Comparison of ENCODE assay signal across 1 cellular context in the genomic region with DNA sequence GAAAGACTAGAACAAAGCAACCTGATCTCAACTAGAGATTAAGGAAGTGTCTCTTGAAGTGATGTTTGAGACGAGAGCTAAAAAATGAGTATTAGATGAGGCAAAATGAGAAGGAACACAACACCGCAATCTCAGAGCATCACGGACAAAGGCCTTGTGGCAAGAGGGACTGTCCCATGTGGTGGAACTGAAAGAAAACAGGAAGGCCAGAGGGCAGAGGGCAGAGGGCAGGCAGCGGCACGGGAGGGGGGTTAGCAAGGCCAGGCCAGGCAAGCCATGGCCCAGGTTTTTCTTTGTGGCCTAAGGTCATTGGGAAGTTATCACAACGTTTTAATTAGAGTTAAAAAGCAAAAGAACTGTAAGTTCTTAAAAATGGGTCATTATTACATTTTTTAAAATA.
A peak's percentile ranks its signal among the peaks of the same experiment; 100 is the strongest.
TF ChIP-seq lines count a peak whose summit lies in the region.

No MANE protein-coding gene starts in this region.

TF ChIP-seq in HepG2, 621 proteins besides CTCF, POLR2A, EP300 and RAD21 (continues in another document):
- TF ChIP-seq, protein P1, sequence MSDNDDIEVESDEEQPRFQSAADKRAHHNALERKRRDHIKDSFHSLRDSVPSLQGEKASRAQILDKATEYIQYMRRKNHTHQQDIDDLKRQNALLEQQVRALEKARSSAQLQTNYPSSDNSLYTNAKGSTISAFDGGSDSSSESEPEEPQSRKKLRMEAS (IDR thresholded peaks at IDR 0.05): peak; percentile 72
- TF ChIP-seq TCF12 (IDR thresholded peaks at IDR 0.05): no peak
- no peak for TF ChIP-seq TCF12 (CRISPR knock-in tag; IDR thresholded peaks at IDR 0.05)
- no peak for TF ChIP-seq ATAD3A (CRISPR knock-in tag; IDR thresholded peaks at IDR 0.05)
- TF ChIP-seq, protein P2, sequence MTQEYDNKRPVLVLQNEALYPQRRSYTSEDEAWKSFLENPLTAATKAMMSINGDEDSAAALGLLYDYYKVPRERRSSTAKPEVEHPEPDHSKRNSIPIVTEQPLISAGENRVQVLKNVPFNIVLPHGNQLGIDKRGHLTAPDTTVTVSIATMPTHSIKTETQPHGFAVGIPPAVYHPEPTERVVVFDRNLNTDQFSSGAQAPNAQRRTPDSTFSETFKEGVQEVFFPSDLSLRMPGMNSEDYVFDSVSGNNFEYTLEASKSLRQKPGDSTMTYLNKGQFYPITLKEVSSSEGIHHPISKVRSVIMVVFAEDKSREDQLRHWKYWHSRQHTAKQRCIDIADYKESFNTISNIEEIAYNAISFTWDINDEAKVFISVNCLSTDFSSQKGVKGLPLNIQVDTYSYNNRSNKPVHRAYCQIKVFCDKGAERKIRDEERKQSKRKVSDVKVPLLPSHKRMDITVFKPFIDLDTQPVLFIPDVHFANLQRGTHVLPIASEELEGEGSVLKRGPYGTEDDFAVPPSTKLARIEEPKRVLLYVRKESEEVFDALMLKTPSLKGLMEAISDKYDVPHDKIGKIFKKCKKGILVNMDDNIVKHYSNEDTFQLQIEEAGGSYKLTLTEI (CRISPR knock-in tag; conservative IDR thresholded peaks at IDR 0.05): no peak
- TF ChIP-seq, protein P3, sequence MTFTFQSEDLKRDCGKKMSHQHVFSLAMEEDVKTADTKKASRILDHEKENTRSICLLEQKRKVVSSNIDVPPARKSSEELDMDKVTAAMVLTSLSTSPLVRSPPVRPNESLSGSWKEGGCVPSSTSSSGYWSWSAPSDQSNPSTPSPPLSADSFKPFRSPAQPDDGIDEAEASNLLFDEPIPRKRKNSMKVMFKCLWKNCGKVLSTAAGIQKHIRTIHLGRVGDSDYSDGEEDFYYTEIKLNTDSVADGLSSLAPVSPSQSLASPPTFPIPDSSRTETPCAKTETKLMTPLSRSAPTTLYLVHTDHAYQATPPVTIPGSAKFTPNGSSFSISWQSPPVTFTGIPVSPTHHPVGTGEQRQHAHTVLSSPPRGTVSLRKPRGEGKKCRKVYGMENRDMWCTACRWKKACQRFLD (CRISPR knock-in tag; IDR thresholded peaks at IDR 0.05; ENCODE audit: borderline replicate concordance): no peak
- peak; percentile 33; the same call in 1 of the 2 replicates for TF ChIP-seq SALL1 (CRISPR knock-in tag; IDR thresholded peaks at IDR 0.05)
- peak; percentile 97 for TF ChIP-seq NR2C2 (CRISPR knock-in tag; IDR thresholded peaks at IDR 0.05; ENCODE audit: borderline replicate concordance)
- TF ChIP-seq, protein P4, sequence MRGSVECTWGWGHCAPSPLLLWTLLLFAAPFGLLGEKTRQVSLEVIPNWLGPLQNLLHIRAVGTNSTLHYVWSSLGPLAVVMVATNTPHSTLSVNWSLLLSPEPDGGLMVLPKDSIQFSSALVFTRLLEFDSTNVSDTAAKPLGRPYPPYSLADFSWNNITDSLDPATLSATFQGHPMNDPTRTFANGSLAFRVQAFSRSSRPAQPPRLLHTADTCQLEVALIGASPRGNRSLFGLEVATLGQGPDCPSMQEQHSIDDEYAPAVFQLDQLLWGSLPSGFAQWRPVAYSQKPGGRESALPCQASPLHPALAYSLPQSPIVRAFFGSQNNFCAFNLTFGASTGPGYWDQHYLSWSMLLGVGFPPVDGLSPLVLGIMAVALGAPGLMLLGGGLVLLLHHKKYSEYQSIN (CRISPR knock-in tag; IDR thresholded peaks at IDR 0.05; ENCODE audit: borderline replicate concordance): no peak
- no peak for TF ChIP-seq PTBP1 (IDR thresholded peaks at IDR 0.05; ENCODE audit: low read depth, low read length, poor library complexity, severe bottlenecking)
- TF ChIP-seq, protein P5, sequence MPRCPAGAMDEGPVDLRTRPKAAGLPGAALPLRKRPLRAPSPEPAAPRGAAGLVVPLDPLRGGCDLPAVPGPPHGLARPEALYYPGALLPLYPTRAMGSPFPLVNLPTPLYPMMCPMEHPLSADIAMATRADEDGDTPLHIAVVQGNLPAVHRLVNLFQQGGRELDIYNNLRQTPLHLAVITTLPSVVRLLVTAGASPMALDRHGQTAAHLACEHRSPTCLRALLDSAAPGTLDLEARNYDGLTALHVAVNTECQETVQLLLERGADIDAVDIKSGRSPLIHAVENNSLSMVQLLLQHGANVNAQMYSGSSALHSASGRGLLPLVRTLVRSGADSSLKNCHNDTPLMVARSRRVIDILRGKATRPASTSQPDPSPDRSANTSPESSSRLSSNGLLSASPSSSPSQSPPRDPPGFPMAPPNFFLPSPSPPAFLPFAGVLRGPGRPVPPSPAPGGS (CRISPR knock-in tag; IDR thresholded peaks at IDR 0.05): peak; percentile 44; the same call in 1 of the 2 replicates
- TF ChIP-seq TP53 (CRISPR knock-in tag; conservative IDR thresholded peaks at IDR 0.05): no peak
- TF ChIP-seq, protein P6, sequence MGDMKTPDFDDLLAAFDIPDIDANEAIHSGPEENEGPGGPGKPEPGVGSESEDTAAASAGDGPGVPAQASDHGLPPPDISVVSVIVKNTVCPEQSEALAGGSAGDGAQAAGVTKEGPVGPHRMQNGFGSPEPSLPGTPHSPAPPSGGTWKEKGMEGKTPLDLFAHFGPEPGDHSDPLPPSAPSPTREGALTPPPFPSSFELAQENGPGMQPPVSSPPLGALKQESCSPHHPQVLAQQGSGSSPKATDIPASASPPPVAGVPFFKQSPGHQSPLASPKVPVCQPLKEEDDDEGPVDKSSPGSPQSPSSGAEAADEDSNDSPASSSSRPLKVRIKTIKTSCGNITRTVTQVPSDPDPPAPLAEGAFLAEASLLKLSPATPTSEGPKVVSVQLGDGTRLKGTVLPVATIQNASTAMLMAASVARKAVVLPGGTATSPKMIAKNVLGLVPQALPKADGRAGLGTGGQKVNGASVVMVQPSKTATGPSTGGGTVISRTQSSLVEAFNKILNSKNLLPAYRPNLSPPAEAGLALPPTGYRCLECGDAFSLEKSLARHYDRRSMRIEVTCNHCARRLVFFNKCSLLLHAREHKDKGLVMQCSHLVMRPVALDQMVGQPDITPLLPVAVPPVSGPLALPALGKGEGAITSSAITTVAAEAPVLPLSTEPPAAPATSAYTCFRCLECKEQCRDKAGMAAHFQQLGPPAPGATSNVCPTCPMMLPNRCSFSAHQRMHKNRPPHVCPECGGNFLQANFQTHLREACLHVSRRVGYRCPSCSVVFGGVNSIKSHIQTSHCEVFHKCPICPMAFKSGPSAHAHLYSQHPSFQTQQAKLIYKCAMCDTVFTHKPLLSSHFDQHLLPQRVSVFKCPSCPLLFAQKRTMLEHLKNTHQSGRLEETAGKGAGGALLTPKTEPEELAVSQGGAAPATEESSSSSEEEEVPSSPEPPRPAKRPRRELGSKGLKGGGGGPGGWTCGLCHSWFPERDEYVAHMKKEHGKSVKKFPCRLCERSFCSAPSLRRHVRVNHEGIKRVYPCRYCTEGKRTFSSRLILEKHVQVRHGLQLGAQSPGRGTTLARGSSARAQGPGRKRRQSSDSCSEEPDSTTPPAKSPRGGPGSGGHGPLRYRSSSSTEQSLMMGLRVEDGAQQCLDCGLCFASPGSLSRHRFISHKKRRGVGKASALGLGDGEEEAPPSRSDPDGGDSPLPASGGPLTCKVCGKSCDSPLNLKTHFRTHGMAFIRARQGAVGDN (CRISPR knock-in tag; IDR thresholded peaks at IDR 0.05): peak; percentile 90
- 0 out of 2 replicates have a peak, but pooled peaks have one; percentile 35 for TF ChIP-seq POGZ (CRISPR knock-in tag; IDR thresholded peaks at IDR 0.05)
- no peak for TF ChIP-seq ZNF556 (CRISPR knock-in tag; IDR thresholded peaks at IDR 0.05; ENCODE audit: borderline replicate concordance)
- peak; percentile 52 for TF ChIP-seq ZFX (CRISPR knock-in tag; IDR thresholded peaks at IDR 0.05; ENCODE audit: low read depth)
- no peak for TF ChIP-seq ZSCAN9 (CRISPR knock-in tag; IDR thresholded peaks at IDR 0.05; ENCODE audit: borderline replicate concordance)
- TF ChIP-seq ZMYM4 (CRISPR knock-in tag; IDR thresholded peaks at IDR 0.05): peak; percentile 15; the same call in 1 of the 2 replicates
- TF ChIP-seq, protein P7, sequence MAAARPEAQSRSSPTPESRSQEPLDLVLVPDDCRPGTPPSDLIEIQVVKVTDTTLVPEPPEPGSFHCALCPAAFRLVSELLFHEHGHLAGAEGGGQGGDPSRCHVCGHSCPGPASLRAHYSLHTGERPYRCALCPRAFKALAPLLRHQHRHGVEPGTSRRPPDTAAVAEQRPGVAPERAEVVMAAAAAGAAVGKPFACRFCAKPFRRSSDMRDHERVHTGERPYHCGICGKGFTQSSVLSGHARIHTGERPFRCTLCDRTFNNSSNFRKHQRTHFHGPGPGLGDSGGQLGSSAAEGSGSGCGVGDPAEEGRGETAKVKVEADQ (CRISPR knock-in tag; IDR thresholded peaks at IDR 0.05; ENCODE audit: borderline replicate concordance): no peak
- peak; percentile 74 for TF ChIP-seq NR2F6 (IDR thresholded peaks at IDR 0.05)
- peak; percentile 57; the same call in 1 of the 2 replicates for TF ChIP-seq NR2F6 (CRISPR knock-in tag; IDR thresholded peaks at IDR 0.05)
- no peak for TF ChIP-seq CC2D1A (CRISPR knock-in tag; IDR thresholded peaks at IDR 0.05)
- no peak for TF ChIP-seq ZNF20 (CRISPR knock-in tag; IDR thresholded peaks at IDR 0.05)
- TF ChIP-seq, protein P8, sequence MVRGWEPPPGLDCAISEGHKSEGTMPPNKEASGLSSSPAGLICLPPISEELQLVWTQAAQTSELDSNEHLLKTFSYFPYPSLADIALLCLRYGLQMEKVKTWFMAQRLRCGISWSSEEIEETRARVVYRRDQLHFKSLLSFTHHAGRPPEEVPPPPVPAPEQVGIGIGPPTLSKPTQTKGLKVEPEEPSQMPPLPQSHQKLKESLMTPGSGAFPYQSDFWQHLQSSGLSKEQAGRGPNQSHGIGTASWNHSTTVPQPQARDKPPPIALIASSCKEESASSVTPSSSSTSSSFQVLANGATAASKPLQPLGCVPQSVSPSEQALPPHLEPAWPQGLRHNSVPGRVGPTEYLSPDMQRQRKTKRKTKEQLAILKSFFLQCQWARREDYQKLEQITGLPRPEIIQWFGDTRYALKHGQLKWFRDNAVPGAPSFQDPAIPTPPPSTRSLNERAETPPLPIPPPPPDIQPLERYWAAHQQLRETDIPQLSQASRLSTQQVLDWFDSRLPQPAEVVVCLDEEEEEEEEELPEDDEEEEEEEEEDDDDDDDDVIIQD (CRISPR knock-in tag; IDR thresholded peaks at IDR 0.05; ENCODE audit: low read depth): peak; percentile 80; the same call in 1 of the 2 replicates
- TF ChIP-seq MEIS2 (CRISPR knock-in tag; IDR thresholded peaks at IDR 0.05): no peak
- TF ChIP-seq, protein P9, sequence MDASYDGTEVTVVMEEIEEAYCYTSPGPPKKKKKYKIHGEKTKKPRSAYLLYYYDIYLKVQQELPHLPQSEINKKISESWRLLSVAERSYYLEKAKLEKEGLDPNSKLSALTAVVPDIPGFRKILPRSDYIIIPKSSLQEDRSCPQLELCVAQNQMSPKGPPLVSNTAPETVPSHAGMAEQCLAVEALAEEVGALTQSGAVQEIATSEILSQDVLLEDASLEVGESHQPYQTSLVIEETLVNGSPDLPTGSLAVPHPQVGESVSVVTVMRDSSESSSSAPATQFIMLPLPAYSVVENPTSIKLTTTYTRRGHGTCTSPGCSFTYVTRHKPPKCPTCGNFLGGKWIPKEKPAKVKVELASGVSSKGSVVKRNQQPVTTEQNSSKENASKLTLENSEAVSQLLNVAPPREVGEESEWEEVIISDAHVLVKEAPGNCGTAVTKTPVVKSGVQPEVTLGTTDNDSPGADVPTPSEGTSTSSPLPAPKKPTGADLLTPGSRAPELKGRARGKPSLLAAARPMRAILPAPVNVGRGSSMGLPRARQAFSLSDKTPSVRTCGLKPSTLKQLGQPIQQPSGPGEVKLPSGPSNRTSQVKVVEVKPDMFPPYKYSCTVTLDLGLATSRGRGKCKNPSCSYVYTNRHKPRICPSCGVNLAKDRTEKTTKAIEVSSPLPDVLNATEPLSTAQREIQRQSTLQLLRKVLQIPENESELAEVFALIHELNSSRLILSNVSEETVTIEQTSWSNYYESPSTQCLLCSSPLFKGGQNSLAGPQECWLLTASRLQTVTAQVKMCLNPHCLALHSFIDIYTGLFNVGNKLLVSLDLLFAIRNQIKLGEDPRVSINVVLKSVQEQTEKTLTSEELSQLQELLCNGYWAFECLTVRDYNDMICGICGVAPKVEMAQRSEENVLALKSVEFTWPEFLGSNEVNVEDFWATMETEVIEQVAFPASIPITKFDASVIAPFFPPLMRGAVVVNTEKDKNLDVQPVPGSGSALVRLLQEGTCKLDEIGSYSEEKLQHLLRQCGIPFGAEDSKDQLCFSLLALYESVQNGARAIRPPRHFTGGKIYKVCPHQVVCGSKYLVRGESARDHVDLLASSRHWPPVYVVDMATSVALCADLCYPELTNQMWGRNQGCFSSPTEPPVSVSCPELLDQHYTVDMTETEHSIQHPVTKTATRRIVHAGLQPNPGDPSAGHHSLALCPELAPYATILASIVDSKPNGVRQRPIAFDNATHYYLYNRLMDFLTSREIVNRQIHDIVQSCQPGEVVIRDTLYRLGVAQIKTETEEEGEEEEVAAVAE (CRISPR knock-in tag; IDR thresholded peaks at IDR 0.05; ENCODE audit: borderline replicate concordance): no peak
- TF ChIP-seq NR2F2 (IDR thresholded peaks at IDR 0.05; ENCODE audit: borderline replicate concordance, low read depth): peak; percentile 72
- no peak for TF ChIP-seq ZNF34 (CRISPR knock-in tag; IDR thresholded peaks at IDR 0.05; ENCODE audit: borderline replicate concordance)
- TF ChIP-seq EHMT2 (IDR thresholded peaks at IDR 0.05; ENCODE audit: borderline replicate concordance, low read depth, low read length): no peak
- no peak for TF ChIP-seq HES4 (CRISPR knock-in tag; IDR thresholded peaks at IDR 0.05; ENCODE audit: borderline replicate concordance)
- no peak for TF ChIP-seq FOXC1 (CRISPR knock-in tag; IDR thresholded peaks at IDR 0.05; ENCODE audit: borderline replicate concordance)
- TF ChIP-seq JUN (CRISPR knock-in tag; IDR thresholded peaks at IDR 0.05): no peak
- no peak for TF ChIP-seq ZZZ3 (CRISPR knock-in tag; IDR thresholded peaks at IDR 0.05; ENCODE audit: borderline replicate concordance)
- no peak for TF ChIP-seq SIX4 (CRISPR knock-in tag; IDR thresholded peaks at IDR 0.05)
- TF ChIP-seq NR2F1 (CRISPR knock-in tag; IDR thresholded peaks at IDR 0.05): 0 out of 4 replicates have a peak, but pooled peaks of 1 of the 2 experiments have one; percentile 22
- 0 out of 2 replicates have a peak, but pooled peaks have one; percentile 33 for TF ChIP-seq ZFP36L1 (CRISPR knock-in tag; IDR thresholded peaks at IDR 0.05)
- 0 out of 2 replicates have a peak, but pooled peaks have one; percentile 24 for TF ChIP-seq RARA (CRISPR knock-in tag; IDR thresholded peaks at IDR 0.05)
- no peak for TF ChIP-seq MAFF (IDR thresholded peaks at IDR 0.05; ENCODE audit: low read depth, low read length)
- TF ChIP-seq, protein P10, sequence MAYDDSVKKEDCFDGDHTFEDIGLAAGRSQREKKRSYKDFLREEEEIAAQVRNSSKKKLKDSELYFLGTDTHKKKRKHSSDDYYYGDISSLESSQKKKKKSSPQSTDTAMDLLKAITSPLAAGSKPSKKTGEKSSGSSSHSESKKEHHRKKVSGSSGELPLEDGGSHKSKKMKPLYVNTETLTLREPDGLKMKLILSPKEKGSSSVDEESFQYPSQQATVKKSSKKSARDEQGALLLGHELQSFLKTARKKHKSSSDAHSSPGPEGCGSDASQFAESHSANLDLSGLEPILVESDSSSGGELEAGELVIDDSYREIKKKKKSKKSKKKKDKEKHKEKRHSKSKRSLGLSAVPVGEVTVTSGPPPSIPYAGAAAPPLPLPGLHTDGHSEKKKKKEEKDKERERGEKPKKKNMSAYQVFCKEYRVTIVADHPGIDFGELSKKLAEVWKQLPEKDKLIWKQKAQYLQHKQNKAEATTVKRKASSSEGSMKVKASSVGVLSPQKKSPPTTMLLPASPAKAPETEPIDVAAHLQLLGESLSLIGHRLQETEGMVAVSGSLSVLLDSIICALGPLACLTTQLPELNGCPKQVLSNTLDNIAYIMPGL (CRISPR knock-in tag; IDR thresholded peaks at IDR 0.05; ENCODE audit: borderline replicate concordance in 1 of 2, low read depth in 1 of 2): no peak
